26 cellular contexts compared by ENCODE assay signal in genomic region chr5:171518916-171519315, GRCh38.
"Had no signal": no experiment of that assay in that cellular context is flagged by ENCODE, and none has a peak within 500 bp of the region (broad histone marks: within the 10 kb centered on the region; RNA-seq: fewer than 3 reads in every experiment).

No MANE protein-coding gene starts in this region.

- H3K4me3 Mint-ChIP-seq: naive thymus-derived CD8-positive, alpha-beta T cell; neural crest cell; stimulated activated naive B cell treated with anti-CD40 and anti-IgM and Interleukin-4, amounts not matched to agents 10 μg/mL and 1 μg/mL and 100 μg/mL, for 72 hours; type B pancreatic cell had no signal

- H3K4me3 ChIP-seq: esophagus muscularis mucosa, heart right ventricle, left lung, ovary, psoas muscle, skin epidermis, stomach, thyroid gland had no signal

- H3K27me3 ChIP-seq: esophagus muscularis mucosa, foreskin keratinocyte, heart right ventricle, left lung, ovary, stomach, thyroid gland had no signal

- H3K9me3 Mint-ChIP-seq: naive thymus-derived CD8-positive, alpha-beta T cell; neural crest cell; stimulated activated naive B cell treated with anti-CD40 and anti-IgM and Interleukin-4, amounts not matched to agents 10 μg/mL and 1 μg/mL and 100 μg/mL, for 72 hours had no signal

- H3K36me3 ChIP-seq: esophagus muscularis mucosa, heart right ventricle, left lung, ovary, stomach, thyroid gland had no signal

- DNase-seq: cerebellar nuclear complex; effector memory CD4-positive, alpha-beta T cell; foreskin keratinocyte; glutamatergic neuron; heart right ventricle; hippocampal formation; left cardiac atrium; left lung; naive thymus-derived CD8-positive, alpha-beta T cell; nucleus accumbens; ovary; posterior cingulate gyrus; psoas muscle; right cardiac atrium; stimulated activated CD4-positive, alpha-beta T cell treated with anti-CD3 and anti-CD28 coated beads, Interleukin-15, amount 100 ng/mL, for 24 hours; stimulated activated CD4-positive, alpha-beta T cell treated with anti-CD3 and anti-CD28 coated beads, Interleukin-2, amount 100 ng/mL, for 48 hours; stimulated activated naive B cell treated with anti-CD40 and anti-IgM and Interleukin-4, amounts not matched to agents 10 μg/mL and 1 μg/mL and 100 μg/mL, for 72 hours; stomach; thyroid gland had no signal

- ATAC-seq: foreskin keratinocyte; heart right ventricle; left cardiac atrium; left lung; naive thymus-derived CD8-positive, alpha-beta T cell; psoas muscle; right cardiac atrium; stimulated activated naive B cell treated with anti-CD40 and anti-IgM and Interleukin-4, amounts not matched to agents 10 μg/mL and 1 μg/mL and 100 μg/mL, for 72 hours had no signal

- FAIRE-seq: colon, endothelial cell of umbilical vein, islet of Langerhans had no signal

- H3K9me3 ChIP-seq: esophagus muscularis mucosa, heart right ventricle, left lung, ovary, psoas muscle, stomach, thyroid gland had no signal

- H3K4me1 Mint-ChIP-seq: stimulated activated naive B cell treated with anti-CD40 and anti-IgM and Interleukin-4, amounts not matched to agents 10 μg/mL and 1 μg/mL and 100 μg/mL, for 72 hours had no signal

- H3K27ac Mint-ChIP-seq: naive thymus-derived CD8-positive, alpha-beta T cell; stimulated activated naive B cell treated with anti-CD40 and anti-IgM and Interleukin-4, amounts not matched to agents 10 μg/mL and 1 μg/mL and 100 μg/mL, for 72 hours had no signal

- H3K27ac ChIP-seq: esophagus muscularis mucosa, foreskin keratinocyte, heart right ventricle, left lung, ovary, psoas muscle, skin epidermis, stomach, thyroid gland had no signal

- H3K4me1 ChIP-seq: psoas muscle had no signal

- H3K36me3 Mint-ChIP-seq: naive thymus-derived CD8-positive, alpha-beta T cell; stimulated activated naive B cell treated with anti-CD40 and anti-IgM and Interleukin-4, amounts not matched to agents 10 μg/mL and 1 μg/mL and 100 μg/mL, for 72 hours; type B pancreatic cell had no signal
